15 cellular contexts compared by ENCODE assay signal in the genomic region with DNA sequence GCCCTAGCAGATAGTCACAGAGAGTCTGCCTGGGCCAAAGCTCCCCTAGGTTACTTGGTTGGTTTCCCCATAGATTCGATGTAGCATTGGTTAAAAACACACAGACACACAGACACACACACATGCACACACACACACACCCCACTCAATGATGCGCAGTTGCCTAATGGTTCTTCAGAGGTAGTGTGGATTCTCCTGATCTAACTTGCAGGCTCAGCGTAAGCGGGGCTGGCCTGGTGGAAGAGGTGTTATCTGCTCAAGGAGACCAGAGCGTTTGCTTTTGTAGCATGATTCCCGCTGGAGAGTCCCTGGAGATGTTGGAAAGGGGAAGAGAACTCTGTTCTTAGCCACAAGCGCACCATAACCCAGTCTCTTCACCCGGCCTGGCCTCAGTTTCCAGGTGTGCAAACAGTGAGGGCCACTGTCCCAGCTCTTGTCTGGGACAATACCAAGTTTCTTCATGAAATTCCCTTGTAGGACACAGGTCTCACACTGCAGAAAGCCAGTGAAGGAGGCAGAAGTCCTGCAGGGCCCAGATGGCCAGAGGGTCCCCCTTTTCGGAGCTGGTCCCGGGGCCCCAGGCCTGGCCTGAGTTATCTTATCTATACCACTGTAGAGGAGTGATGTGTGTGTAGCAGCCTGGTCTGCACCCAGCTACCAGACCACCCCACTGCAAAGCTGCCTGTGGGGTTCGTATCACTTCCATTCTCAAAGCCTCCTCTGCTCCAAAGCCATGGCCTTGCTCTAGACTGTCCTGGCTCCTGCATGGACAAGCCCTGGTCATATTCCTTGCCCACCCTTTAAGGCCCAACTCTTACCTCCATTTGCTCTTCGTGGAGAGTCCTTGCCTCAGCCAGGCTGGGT. TPM values are rescaled to one million over a fixed set of nuclear protein-coding genes. Genes with fewer than 3 reads are reported as not detected.
DNase-seq lines count a peak whose midpoint lies in the region; FAIRE-seq and TF ChIP-seq lines count a peak whose summit lies in the region.
"Had no signal": no experiment of that assay in that cellular context is flagged by ENCODE, and none has a peak within 500 bp of the region (broad histone marks: within the 10 kb centered on the region; RNA-seq: fewer than 3 reads in every experiment).

No MANE protein-coding gene starts in this region.

- H2BK12ac ChIP-seq in H1 (ENCODE audit: low read depth, low read length), result no peak overlapping the region

- H3K79me1 ChIP-seq in H1 (ENCODE audit: low read depth, low read length), result no peaks in the 10 kb centered on the region

- no peak for TF ChIP-seq POLR2A in H1 (IDR thresholded peaks at IDR 0.05; ENCODE audit: control extremely low read depth in 1 of 2, low read depth in 2 of 2, low read length in 2 of 2)

- H4K8ac ChIP-seq in H1 (ENCODE audit: extremely low read depth, insufficient read depth, low read length), result no peak overlapping the region

- H3K27ac ChIP-seq in H1 (ENCODE audit: low read depth, low read length) (no peak overlapping the region), mucosa of rectum (ENCODE audit: low read depth in 2 of 2, low read length in 2 of 2) (peak overlapping the region; percentile 34 to 61), smooth muscle cell (ENCODE audit: low read depth) (no peak overlapping the region), PC-9 (no peak overlapping the region)

- TF ChIP-seq RAD21 in H1 (IDR thresholded peaks at IDR 0.05 in 1 of 2, conservative IDR thresholded peaks at IDR 0.05 in 1 of 2; ENCODE audit: low read depth in 2 of 2, low read length in 2 of 2), result no peak

- peaks cover 15% of the 10 kb centered on the region for H3F3A ChIP-seq in smooth muscle cell (ENCODE audit: low read depth)
- no peaks in the 10 kb centered on the region for H3F3A ChIP-seq in PC-9 (ENCODE audit: insufficient read depth, low read depth)

- H3K27me3 ChIP-seq in H1 (replicated peaks in 1 of 4; ENCODE audit: control insufficient read depth in 3 of 4, extremely low read depth in 1 of 4, insufficient read depth in 3 of 4, low read length in 3 of 4) (peaks cover 2 to 7% (median 5%) of the 10 kb centered on the region in 4 experiments), mucosa of rectum (ENCODE audit: control insufficient read depth in 2 of 2, insufficient read depth in 2 of 2, low read length in 2 of 2) (peaks cover 5 to 10% of the 10 kb centered on the region in 2 donors), smooth muscle cell (ENCODE audit: low read depth) (no peaks in the 10 kb centered on the region), PC-9 (ENCODE audit: insufficient read depth, low read depth) (peaks cover 61% of the 10 kb centered on the region)

- H3K9me3 ChIP-seq in H1 (ENCODE audit: insufficient read depth in 2 of 2, low read depth in 1 of 2, low read length in 1 of 2) (no peaks in the 10 kb centered on the region), mucosa of rectum (ENCODE audit: control insufficient read depth in 2 of 2, low read length in 2 of 2) (no peaks in the 10 kb centered on the region), smooth muscle cell (replicated peaks; ENCODE audit: low read depth) (no peaks in the 10 kb centered on the region), PC-9 (ENCODE audit: insufficient read depth, low read depth) (no peaks in the 10 kb centered on the region)

- H3K4me1 ChIP-seq in H1 (replicated peaks in 1 of 4; ENCODE audit: control insufficient read depth in 3 of 4, insufficient read depth in 4 of 4, low read length in 3 of 4) (peaks cover 6 to 28% (median 21%) of the 10 kb centered on the region in 4 experiments), mucosa of rectum (ENCODE audit: control insufficient read depth in 2 of 2, insufficient read depth in 2 of 2, low read length in 2 of 2) (peaks cover 0 to 5% of the 10 kb centered on the region in 2 donors), smooth muscle cell (ENCODE audit: low read depth) (peaks cover 67% of the 10 kb centered on the region), PC-9 (replicated peaks; ENCODE audit: insufficient read depth) (peaks cover 11% of the 10 kb centered on the region; the same call in 1 of the 2 replicates)

- CTCF ChIA-PET in H1 (lab: Charles Lee; ENCODE audit: partially characterized antibody), result interaction anchor here (0.6 to 1.1 kb wide), 5 partner anchors 11 to 507 kb away, joined by 3 to 4 read pairs (median 3); no protein-coding TSS in a partner anchor
- CTCF ChIA-PET in PC-9 (lab: Charles Lee), result no interaction called here

- no peak overlapping the region for H2BK5ac ChIP-seq in H1 (ENCODE audit: low read depth, low read length)

- peak; percentile 19 for DNase-seq in ELF-1 (ENCODE audit: low read depth, low spot score)
- DNase-seq in H1 (ENCODE audit: low read depth in 1 of 2, low spot score in 2 of 2), result no peak
- DNase-seq in smooth muscle cell (lab: John Stamatoyannopoulos, UW; ENCODE audit: unreplicated experiment), result no peak
- no peak for DNase-seq in activated CD4-positive, alpha-beta T cell treated with anti-CD3 and anti-CD28 coated beads, Interleukin-2, amount 50 U/mL, for 1 hour
- DNase-seq in PC-9, result no peak
- no peak for DNase-seq in activated CD4-positive, alpha-beta T cell treated with anti-CD3 and anti-CD28 coated beads, Interleukin-2, amount 50 U/mL, for 48 hours
- no peak for DNase-seq in retina
- DNase-seq: activated B cell treated with CpG ODN at 0.5 μM for 24 hours; CD8-positive, alpha-beta memory T cell; NCI-H187 treated with DMSO at 0.1 percent for 48 hours; NCI-H510A; T-helper 2 cell had no signal

- no peak overlapping the region for H2BK20ac ChIP-seq in H1 (ENCODE audit: low read length)

- no TSS peak for BruUV-seq in PC-9 (replicated peaks; lab: Mats Ljungman, UMichigan)

- H2BK120ac ChIP-seq in H1 (replicated peaks; ENCODE audit: low read depth, low read length), result no peak overlapping the region

- no peaks in the 10 kb centered on the region for H3K79me2 ChIP-seq in H1 (ENCODE audit: control insufficient read depth in 1 of 2, insufficient read depth in 2 of 2, low read length in 2 of 2)
- peaks cover 79% of the 10 kb centered on the region for H3K79me2 ChIP-seq in smooth muscle cell (ENCODE audit: low read depth)
- no peaks in the 10 kb centered on the region for H3K79me2 ChIP-seq in PC-9 (ENCODE audit: low read depth)

- H2AFZ ChIP-seq in H1 (ENCODE audit: low read length) (no peak overlapping the region), smooth muscle cell (ENCODE audit: low read depth) (no peak overlapping the region), PC-9 (no peak overlapping the region)

- H4K20me1 ChIP-seq in H1 (replicated peaks in 1 of 2; ENCODE audit: control insufficient read depth in 1 of 2, insufficient read depth in 2 of 2, low read length in 2 of 2) (no peaks in the 10 kb centered on the region), smooth muscle cell (ENCODE audit: low read depth) (peaks cover 30% of the 10 kb centered on the region), PC-9 (ENCODE audit: insufficient read depth) (no peaks in the 10 kb centered on the region; the same call in 1 of the 2 replicates)

- peak overlapping the region; percentile 70 for H3K14ac ChIP-seq in H1 (ENCODE audit: insufficient read length)

- intact Hi-C loops in PC-9 (cut with micrococcal nuclease; ENCODE audit: unreplicated experiment), result no loop called here

- POLR2A ChIA-PET in H1 (lab: Charles Lee; ENCODE audit: partially characterized antibody) (no interaction called here), PC-9 (lab: Charles Lee; ENCODE audit: unreplicated experiment) (interaction anchor here (0.5 to 0.6 kb wide), 2 partner anchors 43 to 114 kb away, joined by 4 to 6 read pairs; no protein-coding TSS in a partner anchor)

- H4K5ac ChIP-seq in H1 (ENCODE audit: insufficient read length, low read depth, low read length), result no peak overlapping the region

- no peak overlapping the region for H3K4ac ChIP-seq in H1 (replicated peaks; ENCODE audit: insufficient read length, low read depth, low read length)

- 95% methylated on average over 9 of the region's 12 CpGs; no CpG with 5 or more reads in 1 of the 2 experiments for WGBS in H1 (ENCODE audit: extremely low coverage in 1 of 2, insufficient coverage in 1 of 2, insufficient read length in 1 of 2, insufficient replicate concordance in 2 of 2, low coverage in 1 of 2, low lambda C conversion rate in 2 of 2, missing lambda C conversion rate in 1 of 2), 2 experiments
- 68% methylated on average over 12 of the region's 12 CpGs for WGBS in smooth muscle cell (ENCODE audit: low lambda C conversion rate)

- no peak for FAIRE-seq in H1 (lab: Jason Lieb, UNC)
- FAIRE-seq: islet of Langerhans, urothelium cell line had no signal

- no peak for TF ChIP-seq EP300 in H1 (IDR thresholded peaks at IDR 0.05; ENCODE audit: borderline replicate concordance in 1 of 2, low read depth in 2 of 2, low read length in 2 of 2)

- no peak overlapping the region for H2AK5ac ChIP-seq in H1 (ENCODE audit: low read depth, low read length)

- no peak overlapping the region for H3K18ac ChIP-seq in H1 (ENCODE audit: extremely low read depth, low read length)

- no peak overlapping the region for H2BK15ac ChIP-seq in H1 (ENCODE audit: low read length)

- H3K23me2 ChIP-seq in H1 (ENCODE audit: low read depth, low read length), result peaks cover 3% of the 10 kb centered on the region; the same call in 1 of the 2 replicates

- H3K36me3 ChIP-seq in H1 (ENCODE audit: control insufficient read depth in 2 of 4, insufficient read depth in 4 of 4, low read length in 3 of 4) (no peaks in the 10 kb centered on the region), mucosa of rectum (ENCODE audit: control insufficient read depth in 2 of 2, insufficient read depth in 2 of 2, low read length in 2 of 2) (no peaks in the 10 kb centered on the region), smooth muscle cell (ENCODE audit: low read depth) (no peaks in the 10 kb centered on the region), PC-9 (ENCODE audit: low read depth) (no peaks in the 10 kb centered on the region)

- no peaks in the 10 kb centered on the region for H3K9me2 ChIP-seq in PC-9 (ENCODE audit: insufficient read depth)

- H3K4me2 ChIP-seq in H1 (ENCODE audit: insufficient read depth in 1 of 2, low read depth in 2 of 2, low read length in 2 of 2) (no peak overlapping the region), smooth muscle cell (peak overlapping the region; percentile 86), PC-9 (no peak overlapping the region)

- H4K91ac ChIP-seq in H1 (replicated peaks; ENCODE audit: insufficient read length, low read length), result no peak overlapping the region

- H3K9ac ChIP-seq in H1 (replicated peaks in 1 of 4; ENCODE audit: extremely low read depth in 1 of 4, low read depth in 3 of 4, low read length in 3 of 4) (no peak overlapping the region), mucosa of rectum (ENCODE audit: low read depth in 1 of 2, low read length in 2 of 2) (peak overlapping the region; percentile 32 to 44), smooth muscle cell (ENCODE audit: low read depth) (no peak overlapping the region)

- no peak overlapping the region for H3K56ac ChIP-seq in H1 (replicated peaks; ENCODE audit: insufficient read length, low read depth, low read length)

- H3K23ac ChIP-seq in H1 (ENCODE audit: insufficient read length), result no peak overlapping the region

- H3K4me3 ChIP-seq in H1 (ENCODE audit: extremely low read depth in 1 of 4, insufficient read depth in 2 of 4, low read depth in 3 of 4, low read length in 4 of 4) (no peak overlapping the region), mucosa of rectum (ENCODE audit: low read length in 2 of 2) (peak overlapping the region; percentile 28 to 73), smooth muscle cell (peak overlapping the region; percentile 66), PC-9 (no peak overlapping the region)

- TF ChIP-seq CTCF in H1 (IDR thresholded peaks at IDR 0.05; ENCODE audit: control extremely low read depth in 1 of 3, insufficient read depth in 1 of 3, low read depth in 1 of 3, low read length in 3 of 3), result no peak
- TF ChIP-seq CTCF in smooth muscle cell (IDR thresholded peaks at IDR 0.05; ENCODE audit: borderline replicate concordance, insufficient read depth, poor library complexity, severe bottlenecking), result no peak
- no peak for TF ChIP-seq CTCF in PC-9 (conservative IDR thresholded peaks at IDR 0.05)

RNA-seq across cellular contexts. Expression of gene ACKR3, which starts 3.7 kb away (rescaled TPM):
- 0.73 and 1.4 TPM in 2 replicates for total RNA-seq in H1 (2021; fragmentation: NEBNext Ultra II Directional; extraction: Animal tissue kit (Norgen Biotek cat#: 25700))
- polyA plus RNA-seq in H1 (2011; rRNA removed), result 22.3 and 24.4 TPM in 2 replicates
- 13.8 TPM for polyA plus RNA-seq in H1 (2011; cell fraction: cytosol; rRNA removed)
- 20.1 TPM for polyA plus RNA-seq in H1 (2011; cell fraction: nucleus; rRNA removed)
- 2.5 to 3.7 TPM (median 2.9 TPM) in 4 replicates for polyA plus RNA-seq in H1 (2012, experiment 1 of 2)
- polyA plus RNA-seq in H1 (2012, experiment 2 of 2), result 3.0 TPM
- 1.8 TPM for polyA plus RNA-seq in H1 (2013, experiment 1 of 2)
- 1.9 TPM for polyA plus RNA-seq in H1 (2013, experiment 2 of 2)
- polyA minus RNA-seq in H1 (2011; rRNA and poly(A)+ RNA removed), result 16.7 and 31.3 TPM in 2 replicates
- 3.8 TPM for polyA minus RNA-seq in H1 (2011; cell fraction: cytosol; rRNA and poly(A)+ RNA removed)
- polyA minus RNA-seq in H1 (2011; cell fraction: nucleus; rRNA and poly(A)+ RNA removed), result 3.8 TPM
- 63.0 and 72.5 TPM in 2 replicates for total RNA-seq in smooth muscle cell
- polyA plus RNA-seq in smooth muscle cell, result 44.6 and 72.5 TPM in 2 replicates
- 19.6 and 20.3 TPM in 2 replicates for total RNA-seq in PC-9 (2021)

Comparison
In these comparisons a context has a peak if more than half of its experiments do, and no peak if none do; other contexts are left out.
1. H3K27ac ChIP-seq: peak in mucosa of rectum (2 of 2); none in H1 (single experiment), smooth muscle cell (single experiment) and PC-9 (single experiment).
2. H3K4me3 ChIP-seq: peak in mucosa of rectum (2 of 2) and smooth muscle cell (single experiment); none in H1 (0 of 4) and PC-9 (single experiment).
3. H3K9ac ChIP-seq: peak in mucosa of rectum (2 of 2); none in H1 (0 of 4) and smooth muscle cell (single experiment).